In genomic region chr6:37149750-37150149, GRCh38 we compare ENCODE assay signal across 1 cellular context.
TF ChIP-seq lines count a peak whose summit lies in the region.

No MANE protein-coding gene starts in this region.

TF ChIP-seq in IMR-90, 13 proteins besides CTCF, POLR2A, EP300 and RAD21 (continued from another document):
- no peak for TF ChIP-seq USF2 (IDR thresholded peaks at IDR 0.05; ENCODE audit: low read depth, low read length)
- TF ChIP-seq SMC3 (IDR thresholded peaks at IDR 0.05; ENCODE audit: low read depth, low read length) = no peak
- no peak for TF ChIP-seq NFE2L2 (IDR thresholded peaks at IDR 0.05; ENCODE audit: low read depth, low read length)
- TF ChIP-seq RCOR1 (IDR thresholded peaks at IDR 0.05; ENCODE audit: insufficient replicate concordance, low read length) = no peak
- no peak for TF ChIP-seq RFX5 (IDR thresholded peaks at IDR 0.05; ENCODE audit: low read depth, low read length)
- no peak for TF ChIP-seq MAZ (IDR thresholded peaks at IDR 0.05; ENCODE audit: borderline replicate concordance, low read depth, low read length)
